Comparison of ENCODE assay signal across 8 cellular contexts in genomic region chr7:120272261-120272895, GRCh38. TPM values are rescaled to one million over a fixed set of nuclear protein-coding genes. Genes with fewer than 3 reads are reported as not detected.
DNase-seq lines count a peak whose midpoint lies in the region; ATAC-seq and TF ChIP-seq lines count a peak whose summit lies in the region.

No MANE protein-coding gene starts in this region.

- peak overlapping the region; percentile 33 for H3K4me3 Mint-ChIP-seq in T-helper 17 cell

- POLR2A ChIA-PET in AG04450 (lab: Yijun Ruan, JAX): no interaction called here

- H3K27ac ChIP-seq in AG04450 (ENCODE audit: low read depth, low read length) (no peak overlapping the region), foreskin keratinocyte (no peak overlapping the region), ovary (peak overlapping the region; percentile 5 to 62)

- peak; percentile 79 for TF ChIP-seq CTCF in AG04450 (IDR thresholded peaks at IDR 0.05; ENCODE audit: low read depth, low read length)
- TF ChIP-seq CTCF in GM13976 (IDR thresholded peaks at IDR 0.05; ENCODE audit: borderline replicate concordance, control extremely low read depth, extremely low read depth, insufficient read depth, missing control alignments): peak; percentile 70
- TF ChIP-seq CTCF in foreskin keratinocyte (conservative IDR thresholded peaks at IDR 0.05): peak; percentile 78
- peak in 2 of 3 donors; percentile 57 to 67 for TF ChIP-seq CTCF in ovary (IDR thresholded peaks at IDR 0.05)

- ATAC-seq in HG02870 (IDR thresholded peaks at IDR 0.05; ENCODE audit: unreplicated experiment) (peak; percentile 43), T-helper 17 cell (no peak), foreskin keratinocyte (peak; percentile 68)

- H3K4me3 ChIP-seq in AG04450 (ENCODE audit: low read depth, low read length) (peak overlapping the region; percentile 61), ovary (peak overlapping the region; percentile 52)

- H3K27me3 Mint-ChIP-seq in T-helper 17 cell: peaks cover 18% of the 10 kb centered on the region

- TF ChIP-seq POLR2A in ovary (IDR thresholded peaks at IDR 0.05): no peak

- H3K4me1 ChIP-seq in foreskin keratinocyte (no peaks in the 10 kb centered on the region), ovary (ENCODE audit: insufficient read depth) (no peaks in the 10 kb centered on the region)

- no peaks in the 10 kb centered on the region for H3K36me3 ChIP-seq in ovary

- peaks cover 8% of the 10 kb centered on the region; the same call in 1 of the 2 replicates for H3K9me3 ChIP-seq in AG04450 (ENCODE audit: control insufficient read depth, insufficient read depth, low read length)
- H3K9me3 ChIP-seq in T-helper 17 cell (ENCODE audit: control insufficient read depth, low read length, poor library complexity, severe bottlenecking): no peaks in the 10 kb centered on the region
- H3K9me3 ChIP-seq in ovary: no peaks in the 10 kb centered on the region

- WGBS in ovary, 3 donors: 0 to 1% (median 0%) methylated on average over 29 of the region's 29 CpGs

- H3K27ac Mint-ChIP-seq in T-helper 17 cell: no peak overlapping the region

- TF ChIP-seq EP300 in ovary (IDR thresholded peaks at IDR 0.05): no peak

- H3K27me3 ChIP-seq in AG04450 (ENCODE audit: control insufficient read depth, insufficient read depth, low read length) (peaks cover 14% of the 10 kb centered on the region), foreskin keratinocyte (peaks cover 21% of the 10 kb centered on the region), ovary (no peaks in the 10 kb centered on the region)

- in situ Hi-C loops in GM13976 (cut with MboI; ENCODE audit: low sequenced_read_pairs, unreplicated experiment): loop anchor here (10.0 to 25.0 kb wide), 5 partner anchors 122 to 1010 kb away; no protein-coding TSS in a partner anchor

- H3K36me3 Mint-ChIP-seq in T-helper 17 cell (ENCODE audit: low read depth): no peaks in the 10 kb centered on the region

- H3K4me1 Mint-ChIP-seq in T-helper 17 cell: no peaks in the 10 kb centered on the region

- CTCF ChIA-PET in AG04450 (lab: Charles Lee): interaction anchor here (0.6 to 3.1 kb wide), 7 partner anchors 307 to 446 kb away, joined by 3 to 53 read pairs (median 3); no protein-coding TSS in a partner anchor

- intact Hi-C loops in ovary (cut with DNase I): loop anchor here (5.0 to 10.0 kb wide), 2 partner anchors 335 to 338 kb away; no protein-coding TSS in a partner anchor

- DNase-seq in AG04450 (ENCODE audit: low read depth, low spot score): peak; percentile 16
- DNase-seq in GM13976 (ENCODE audit: low spot score): peak; percentile 71
- DNase-seq in NCI-H146 (lab: John Stamatoyannopoulos, UW): peak; percentile 66
- DNase-seq in T-helper 17 cell: no peak
- DNase-seq in foreskin keratinocyte: peak in 1 of 2 donors; percentile 47
- DNase-seq in ovary: peak in 4 of 5 donors; percentile 16 to 45 (median 26)
- no peak for DNase-seq in activated T-cell treated with anti-CD3 and anti-CD28 coated beads for 4 hours

RNA-seq across cellular contexts. Expression of gene KCND2, which starts 0.6 kb away (rescaled TPM):
- 0.12 and 0.27 TPM in 2 replicates for polyA plus RNA-seq in AG04450 (2011; rRNA removed)
- 0.14 and 0.17 TPM in 2 replicates for polyA minus RNA-seq in AG04450 (2011; rRNA and poly(A)+ RNA removed)
- not detected for total RNA-seq in T-helper 17 cell
- total RNA-seq in foreskin keratinocyte: not detected in 2 replicates
- polyA plus RNA-seq in foreskin keratinocyte: not detected in 2 replicates
- 10 to 100 TPM in 2 of 7 donors, 1 to 10 TPM in 5; 3.2 to 14.5 (median 7.7) TPM for total RNA-seq in ovary
- 1 to 10 TPM; 3.2 to 3.4 TPM for polyA plus RNA-seq in ovary

Comparison
In these comparisons a context has a peak if more than half of its experiments do, and no peak if none do; other contexts are left out.
1. DNase-seq: peak in AG04450 (single experiment), GM13976 (single experiment), NCI-H146 (single experiment) and ovary (4 of 5); none in T-helper 17 cell (0 of 3) and activated T-cell treated with anti-CD3 and anti-CD28 coated beads for 4 hours (single experiment).
2. H3K27ac ChIP-seq: peak in ovary (2 of 2); none in AG04450 (single experiment) and foreskin keratinocyte (single experiment).
3. Peak in every context shown above with its lines, with median percentiles within 50 percentile points of each other: CTCF ChIP-seq.